Comparison of ENCODE assay signal across 18 cellular contexts in genomic region chr2:85024372-85025047, GRCh38.
"Had no signal": no experiment of that assay in that cellular context is flagged by ENCODE, and none has a peak within 500 bp of the region (broad histone marks: within the 10 kb centered on the region; RNA-seq: fewer than 3 reads in every experiment).

No MANE protein-coding gene starts in this region.

- H3K27me3 Mint-ChIP-seq: naive thymus-derived CD8-positive, alpha-beta T cell; stimulated activated naive CD8-positive, alpha-beta T cell treated with anti-CD3 and anti-CD28 coated beads, Interleukin-15, Interleukin-2, amounts not matched to agents 100 ng/mL and 50 ng/mL, for 24 hours had no signal

- DNase-seq: activated CD4-positive, alpha-beta T cell treated with anti-CD3 and anti-CD28 coated beads for 48 hours; activated CD8-positive, alpha-beta memory T cell treated with anti-CD3 and anti-CD28 coated beads, Interleukin-2, amount 50 U/mL, for 48 hours; activated naive CD4-positive, alpha-beta T cell; left lung; mesenchymal stem cell; naive thymus-derived CD8-positive, alpha-beta T cell; right cardiac atrium; stimulated activated CD4-positive, alpha-beta T cell treated with anti-CD3 and anti-CD28 coated beads, Interleukin-4, amount 100 ng/mL, for 4 hours; stimulated activated CD8-positive, alpha-beta memory T cell treated with anti-CD3 and anti-CD28 coated beads, Interleukin-4, amount 100 ng/mL, for 48 hours; upper lobe of left lung had no signal

- H3K4me3 ChIP-seq: left lung, prostate gland, smooth muscle cell, suprapubic skin, upper lobe of left lung had no signal

- H3K27me3 ChIP-seq: left lung, suprapubic skin, upper lobe of left lung had no signal

- H3K4me3 Mint-ChIP-seq: stimulated activated naive CD8-positive, alpha-beta T cell treated with anti-CD3 and anti-CD28 coated beads, Interleukin-15, Interleukin-2, amounts not matched to agents 100 ng/mL and 50 ng/mL, for 24 hours; T-helper 1 cell treated with Interleukin-12 subunit alpha and Interleukin-12 subunit beta and Interleukin-4 antibody, amounts not matched to agents 30 μg/mL and 1 μg/mL, for 36 hours had no signal

- FAIRE-seq: colon, islet of Langerhans had no signal

- H3K4me1 ChIP-seq: prostate gland, suprapubic skin had no signal

- H3K27ac Mint-ChIP-seq: stimulated activated naive CD8-positive, alpha-beta T cell treated with anti-CD3 and anti-CD28 coated beads, Interleukin-15, Interleukin-2, amounts not matched to agents 100 ng/mL and 50 ng/mL, for 24 hours; T-helper 1 cell treated with Interleukin-12 subunit alpha and Interleukin-12 subunit beta and Interleukin-4 antibody, amounts not matched to agents 30 μg/mL and 1 μg/mL, for 36 hours had no signal

- H3K9me3 Mint-ChIP-seq: naive thymus-derived CD8-positive, alpha-beta T cell; stimulated activated naive CD8-positive, alpha-beta T cell treated with anti-CD3 and anti-CD28 coated beads, Interleukin-15, Interleukin-2, amounts not matched to agents 100 ng/mL and 50 ng/mL, for 24 hours; T-helper 1 cell treated with Interleukin-12 subunit alpha and Interleukin-12 subunit beta and Interleukin-4 antibody, amounts not matched to agents 30 μg/mL and 1 μg/mL, for 36 hours had no signal

- H3K4me2 ChIP-seq: smooth muscle cell had no signal

- H3K9me3 ChIP-seq: left lung, prostate gland, suprapubic skin, upper lobe of left lung had no signal

- H3K27ac ChIP-seq: left lung, prostate gland, suprapubic skin, upper lobe of left lung had no signal

- H3K36me3 ChIP-seq: prostate gland had no signal

- ATAC-seq: left lung; naive thymus-derived CD8-positive, alpha-beta T cell; right cardiac atrium; SK-N-SH treated with all-trans-retinoic acid at 6 μM for 48 hours had no signal
